9 cellular contexts compared by ENCODE assay signal in the genomic region with DNA sequence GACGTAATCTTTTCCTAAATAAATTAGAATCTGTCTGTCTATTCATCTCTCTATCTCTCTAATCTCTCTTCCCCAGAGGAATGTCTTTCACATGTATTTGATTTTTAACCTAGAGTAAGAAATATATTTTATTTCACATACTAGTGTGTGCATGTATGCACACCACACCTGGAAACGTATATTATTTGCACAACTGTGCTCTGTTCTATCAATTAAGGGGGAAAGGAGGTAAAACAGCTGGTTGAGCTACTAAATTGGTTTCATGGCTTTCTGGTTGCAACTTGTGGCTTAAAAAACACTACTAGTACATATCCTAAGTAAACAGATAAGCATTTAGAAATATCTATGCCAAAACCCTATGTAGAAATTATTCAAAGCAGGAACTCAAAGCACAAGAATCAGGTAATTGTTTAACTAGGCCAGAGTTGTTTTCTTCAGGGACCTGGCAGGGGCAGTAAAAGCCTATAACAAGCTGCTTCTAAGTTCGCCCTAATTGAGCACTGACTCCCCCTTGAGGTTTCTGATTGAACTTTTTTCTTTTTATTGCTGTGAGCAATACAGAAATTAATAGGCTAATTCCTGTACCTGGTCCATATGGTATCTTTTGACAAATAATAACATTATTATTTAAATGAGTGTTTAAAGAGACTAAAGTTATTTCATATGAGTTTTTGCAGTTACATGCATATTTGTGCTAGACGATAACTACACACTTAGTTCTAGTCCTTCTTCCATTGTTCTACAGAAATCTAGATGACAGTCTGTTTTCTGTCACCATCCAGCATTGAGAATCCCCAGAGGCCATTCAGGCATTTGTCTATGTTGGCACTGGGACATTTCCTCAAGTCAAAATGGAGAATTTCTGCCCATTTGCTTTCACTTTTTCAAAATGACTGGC.
DNase-seq lines count a peak whose midpoint lies in the region; ATAC-seq, FAIRE-seq and TF ChIP-seq lines count a peak whose summit lies in the region.
"Had no signal": no experiment of that assay in that cellular context is flagged by ENCODE, and none has a peak within 500 bp of the region (broad histone marks: within the 10 kb centered on the region; RNA-seq: fewer than 3 reads in every experiment).

No MANE protein-coding gene starts in this region.

- H3K27me3 ChIP-seq in mesenchymal stem cell (ENCODE audit: control insufficient read depth in 1 of 2, insufficient read depth in 1 of 2, low read length in 2 of 2) = no peaks in the 10 kb centered on the region

- no peaks in the 10 kb centered on the region for H3K36me3 ChIP-seq in mesenchymal stem cell (ENCODE audit: control insufficient read depth in 1 of 2, insufficient read depth in 2 of 2, low read depth in 1 of 2, low read length in 2 of 2)

- no peak overlapping the region for H3K27ac ChIP-seq in mesenchymal stem cell (ENCODE audit: low read length, poor library complexity, severe bottlenecking)

- no peaks in the 10 kb centered on the region for H3K9me3 Mint-ChIP-seq in chondrocyte (ENCODE audit: low read depth)
- H3K9me3 Mint-ChIP-seq: activated naive CD8-positive, alpha-beta T cell treated with anti-CD3 and anti-CD28 coated beads, Interleukin-2, amount 10 ng/mL, durations not matched to agents 7 days and 5 days had no signal

- no peak overlapping the region for H3K4me3 ChIP-seq in mesenchymal stem cell (ENCODE audit: insufficient read depth in 1 of 2, low read depth in 1 of 2, low read length in 2 of 2)

- H3K27ac Mint-ChIP-seq in chondrocyte (ENCODE audit: unreplicated experiment) = no peak overlapping the region
- H3K27ac Mint-ChIP-seq: activated naive CD8-positive, alpha-beta T cell treated with anti-CD3 and anti-CD28 coated beads, Interleukin-2, amount 10 ng/mL, durations not matched to agents 7 days and 5 days had no signal

- H4K8ac ChIP-seq in mesenchymal stem cell (ENCODE audit: low read length) = no peak overlapping the region

- no peak overlapping the region for H2BK12ac ChIP-seq in mesenchymal stem cell (ENCODE audit: low read length in 2 of 2)

- no peak overlapping the region for H3K18ac ChIP-seq in mesenchymal stem cell (ENCODE audit: low read depth in 1 of 2, low read length in 2 of 2)

- no peaks in the 10 kb centered on the region for H3K4me1 Mint-ChIP-seq in chondrocyte (ENCODE audit: low read depth)
- H3K4me1 Mint-ChIP-seq: activated naive CD8-positive, alpha-beta T cell treated with anti-CD3 and anti-CD28 coated beads, Interleukin-2, amount 10 ng/mL, durations not matched to agents 7 days and 5 days had no signal

- H3K79me1 ChIP-seq in mesenchymal stem cell (replicated peaks; ENCODE audit: low read length, poor library complexity, severe bottlenecking) = no peaks in the 10 kb centered on the region

- H2AK5ac ChIP-seq in mesenchymal stem cell (ENCODE audit: low read length, severe bottlenecking) = no peak overlapping the region

- peaks cover 18% of the 10 kb centered on the region for H3K27me3 Mint-ChIP-seq in chondrocyte (ENCODE audit: low read depth)

- no peak overlapping the region for H4K91ac ChIP-seq in mesenchymal stem cell (ENCODE audit: low read length)

- peak; percentile 87 for FAIRE-seq in G401.6 (lab: Jason Lieb, UNC)

- H2BK120ac ChIP-seq in mesenchymal stem cell (ENCODE audit: low read depth, low read length) = no peak overlapping the region

- H3K9me3 ChIP-seq in mesenchymal stem cell (ENCODE audit: control insufficient read depth, low read length) = no peaks in the 10 kb centered on the region

- H3K4me1 ChIP-seq in mesenchymal stem cell (ENCODE audit: control insufficient read depth, insufficient read depth, low read depth, low read length) = no peaks in the 10 kb centered on the region

- no peak overlapping the region for H3K14ac ChIP-seq in mesenchymal stem cell (ENCODE audit: low read length in 2 of 2)

- H3K36me3 Mint-ChIP-seq in chondrocyte (ENCODE audit: low read depth) = no peaks in the 10 kb centered on the region
- H3K36me3 Mint-ChIP-seq: activated naive CD8-positive, alpha-beta T cell treated with anti-CD3 and anti-CD28 coated beads, Interleukin-2, amount 10 ng/mL, durations not matched to agents 7 days and 5 days had no signal

- H2BK5ac ChIP-seq in mesenchymal stem cell (ENCODE audit: low read depth, low read length, poor library complexity, severe bottlenecking) = no peak overlapping the region

- no peak overlapping the region for H3K4me3 Mint-ChIP-seq in chondrocyte (ENCODE audit: unreplicated experiment)
- H3K4me3 Mint-ChIP-seq: activated naive CD8-positive, alpha-beta T cell treated with anti-CD3 and anti-CD28 coated beads, Interleukin-2, amount 10 ng/mL, durations not matched to agents 7 days and 5 days had no signal

- peak; percentile 96 for ATAC-seq in GM21515 (IDR thresholded peaks at IDR 0.05; ENCODE audit: unreplicated experiment)

- peak; percentile 85 for TF ChIP-seq CTCF in chondrocyte (IDR thresholded peaks at IDR 0.05)

- H2BK15ac ChIP-seq in mesenchymal stem cell (ENCODE audit: low read depth, poor library complexity, severe bottlenecking) = no peak overlapping the region

- H3K9ac ChIP-seq in mesenchymal stem cell (ENCODE audit: low read length) = no peak overlapping the region

- DNase-seq in HK-2 (ENCODE audit: unreplicated experiment) (peak; percentile 7), NCI-H748 treated with DMSO at 0.1 percent for 48 hours (lab: John Stamatoyannopoulos, UW) (peak; percentile 67), chondrocyte (ENCODE audit: low spot score) (no peak), mesenchymal stem cell (peak; percentile 40), NCI-H1930 (lab: John Stamatoyannopoulos, UW) (no peak)
- no peak for DNase-seq in central memory CD4-positive, alpha-beta T cell
- DNase-seq: activated naive CD8-positive, alpha-beta T cell treated with anti-CD3 and anti-CD28 coated beads, Interleukin-2, amount 10 ng/mL, durations not matched to agents 7 days and 5 days had no signal

- H2AFZ ChIP-seq in mesenchymal stem cell (ENCODE audit: low read depth, low read length) = no peak overlapping the region

- WGBS in mesenchymal stem cell = 59% methylated on average over 1 of the region's 4 CpGs

- no peak overlapping the region for H3K23ac ChIP-seq in mesenchymal stem cell (ENCODE audit: low read length in 2 of 2)

- no peak overlapping the region for H3K4me2 ChIP-seq in mesenchymal stem cell (ENCODE audit: low read length, poor library complexity, severe bottlenecking)

- H3K4ac ChIP-seq in mesenchymal stem cell (ENCODE audit: low read depth in 1 of 2, low read length in 2 of 2) = no peak overlapping the region

Comparison
In these comparisons a context has a peak if more than half of its experiments do, and no peak if none do; other contexts are left out.
1. DNase-seq: peak in HK-2 (single experiment), NCI-H748 treated with DMSO at 0.1 percent for 48 hours (single experiment) and mesenchymal stem cell (single experiment); none in chondrocyte (single experiment), NCI-H1930 (0 of 2) and central memory CD4-positive, alpha-beta T cell (single experiment).